Comparison of ENCODE assay signal across 1 cellular context in the genomic region with DNA sequence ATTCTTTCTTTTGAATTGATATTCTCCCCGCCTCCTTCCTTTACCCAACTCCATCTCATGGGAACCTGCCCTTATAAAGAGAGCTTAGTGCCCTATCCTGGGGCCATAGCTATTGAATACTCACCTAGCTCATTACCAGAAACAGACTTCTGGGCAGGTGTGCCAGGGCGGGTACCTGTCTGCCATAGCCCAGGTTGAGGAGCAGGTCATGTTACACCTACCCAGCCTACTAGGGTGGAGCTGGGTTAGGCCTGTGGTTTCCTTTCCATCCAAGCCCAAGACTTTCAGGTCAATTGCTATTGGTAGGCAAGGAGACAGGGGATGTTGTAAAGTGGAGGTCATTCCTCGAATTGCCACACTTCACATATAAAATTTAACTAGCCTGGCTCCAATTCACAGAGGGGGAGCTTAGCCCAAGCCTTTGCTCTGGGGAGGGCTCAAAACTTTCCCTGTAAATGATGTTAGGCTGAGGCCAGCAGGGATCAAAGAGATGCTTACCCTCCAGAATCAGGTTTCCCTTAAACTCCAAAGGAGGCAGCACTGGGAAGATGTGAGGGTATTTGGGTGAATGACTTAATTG.
TF ChIP-seq lines count a peak whose summit lies in the region.

No MANE protein-coding gene starts in this region.

TF ChIP-seq in WTC11, 78 proteins besides CTCF, POLR2A, EP300 and RAD21 (continued from another document):
- TF ChIP-seq, protein P1, sequence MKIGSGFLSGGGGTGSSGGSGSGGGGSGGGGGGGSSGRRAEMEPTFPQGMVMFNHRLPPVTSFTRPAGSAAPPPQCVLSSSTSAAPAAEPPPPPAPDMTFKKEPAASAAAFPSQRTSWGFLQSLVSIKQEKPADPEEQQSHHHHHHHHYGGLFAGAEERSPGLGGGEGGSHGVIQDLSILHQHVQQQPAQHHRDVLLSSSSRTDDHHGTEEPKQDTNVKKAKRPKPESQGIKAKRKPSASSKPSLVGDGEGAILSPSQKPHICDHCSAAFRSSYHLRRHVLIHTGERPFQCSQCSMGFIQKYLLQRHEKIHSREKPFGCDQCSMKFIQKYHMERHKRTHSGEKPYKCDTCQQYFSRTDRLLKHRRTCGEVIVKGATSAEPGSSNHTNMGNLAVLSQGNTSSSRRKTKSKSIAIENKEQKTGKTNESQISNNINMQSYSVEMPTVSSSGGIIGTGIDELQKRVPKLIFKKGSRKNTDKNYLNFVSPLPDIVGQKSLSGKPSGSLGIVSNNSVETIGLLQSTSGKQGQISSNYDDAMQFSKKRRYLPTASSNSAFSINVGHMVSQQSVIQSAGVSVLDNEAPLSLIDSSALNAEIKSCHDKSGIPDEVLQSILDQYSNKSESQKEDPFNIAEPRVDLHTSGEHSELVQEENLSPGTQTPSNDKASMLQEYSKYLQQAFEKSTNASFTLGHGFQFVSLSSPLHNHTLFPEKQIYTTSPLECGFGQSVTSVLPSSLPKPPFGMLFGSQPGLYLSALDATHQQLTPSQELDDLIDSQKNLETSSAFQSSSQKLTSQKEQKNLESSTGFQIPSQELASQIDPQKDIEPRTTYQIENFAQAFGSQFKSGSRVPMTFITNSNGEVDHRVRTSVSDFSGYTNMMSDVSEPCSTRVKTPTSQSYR (CRISPR knock-in tag; IDR thresholded peaks at IDR 0.05), result no peak
- TF ChIP-seq NFE2L1 (CRISPR knock-in tag; IDR thresholded peaks at IDR 0.05) (no peak), TCF7 (CRISPR knock-in tag; IDR thresholded peaks at IDR 0.05; ENCODE audit: low read depth) (no peak), FOXK1 (CRISPR knock-in tag; IDR thresholded peaks at IDR 0.05) (no peak), NR1H2 (CRISPR knock-in tag; IDR thresholded peaks at IDR 0.05) (no peak), ZBTB21 (CRISPR knock-in tag; IDR thresholded peaks at IDR 0.05; ENCODE audit: borderline replicate concordance) (no peak), SMAD3 (CRISPR knock-in tag; IDR thresholded peaks at IDR 0.05; ENCODE audit: borderline replicate concordance) (no peak)
- TF ChIP-seq, protein P2, sequence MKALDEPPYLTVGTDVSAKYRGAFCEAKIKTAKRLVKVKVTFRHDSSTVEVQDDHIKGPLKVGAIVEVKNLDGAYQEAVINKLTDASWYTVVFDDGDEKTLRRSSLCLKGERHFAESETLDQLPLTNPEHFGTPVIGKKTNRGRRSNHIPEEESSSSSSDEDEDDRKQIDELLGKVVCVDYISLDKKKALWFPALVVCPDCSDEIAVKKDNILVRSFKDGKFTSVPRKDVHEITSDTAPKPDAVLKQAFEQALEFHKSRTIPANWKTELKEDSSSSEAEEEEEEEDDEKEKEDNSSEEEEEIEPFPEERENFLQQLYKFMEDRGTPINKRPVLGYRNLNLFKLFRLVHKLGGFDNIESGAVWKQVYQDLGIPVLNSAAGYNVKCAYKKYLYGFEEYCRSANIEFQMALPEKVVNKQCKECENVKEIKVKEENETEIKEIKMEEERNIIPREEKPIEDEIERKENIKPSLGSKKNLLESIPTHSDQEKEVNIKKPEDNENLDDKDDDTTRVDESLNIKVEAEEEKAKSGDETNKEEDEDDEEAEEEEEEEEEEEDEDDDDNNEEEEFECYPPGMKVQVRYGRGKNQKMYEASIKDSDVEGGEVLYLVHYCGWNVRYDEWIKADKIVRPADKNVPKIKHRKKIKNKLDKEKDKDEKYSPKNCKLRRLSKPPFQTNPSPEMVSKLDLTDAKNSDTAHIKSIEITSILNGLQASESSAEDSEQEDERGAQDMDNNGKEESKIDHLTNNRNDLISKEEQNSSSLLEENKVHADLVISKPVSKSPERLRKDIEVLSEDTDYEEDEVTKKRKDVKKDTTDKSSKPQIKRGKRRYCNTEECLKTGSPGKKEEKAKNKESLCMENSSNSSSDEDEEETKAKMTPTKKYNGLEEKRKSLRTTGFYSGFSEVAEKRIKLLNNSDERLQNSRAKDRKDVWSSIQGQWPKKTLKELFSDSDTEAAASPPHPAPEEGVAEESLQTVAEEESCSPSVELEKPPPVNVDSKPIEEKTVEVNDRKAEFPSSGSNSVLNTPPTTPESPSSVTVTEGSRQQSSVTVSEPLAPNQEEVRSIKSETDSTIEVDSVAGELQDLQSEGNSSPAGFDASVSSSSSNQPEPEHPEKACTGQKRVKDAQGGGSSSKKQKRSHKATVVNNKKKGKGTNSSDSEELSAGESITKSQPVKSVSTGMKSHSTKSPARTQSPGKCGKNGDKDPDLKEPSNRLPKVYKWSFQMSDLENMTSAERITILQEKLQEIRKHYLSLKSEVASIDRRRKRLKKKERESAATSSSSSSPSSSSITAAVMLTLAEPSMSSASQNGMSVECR (CRISPR knock-in tag; IDR thresholded peaks at IDR 0.05; ENCODE audit: borderline replicate concordance), result no peak
- TF ChIP-seq, protein P3, sequence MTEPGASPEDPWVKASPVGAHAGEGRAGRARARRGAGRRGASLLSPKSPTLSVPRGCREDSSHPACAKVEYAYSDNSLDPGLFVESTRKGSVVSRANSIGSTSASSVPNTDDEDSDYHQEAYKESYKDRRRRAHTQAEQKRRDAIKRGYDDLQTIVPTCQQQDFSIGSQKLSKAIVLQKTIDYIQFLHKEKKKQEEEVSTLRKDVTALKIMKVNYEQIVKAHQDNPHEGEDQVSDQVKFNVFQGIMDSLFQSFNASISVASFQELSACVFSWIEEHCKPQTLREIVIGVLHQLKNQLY (CRISPR knock-in tag; IDR thresholded peaks at IDR 0.05), result no peak
- TF ChIP-seq, protein P4, sequence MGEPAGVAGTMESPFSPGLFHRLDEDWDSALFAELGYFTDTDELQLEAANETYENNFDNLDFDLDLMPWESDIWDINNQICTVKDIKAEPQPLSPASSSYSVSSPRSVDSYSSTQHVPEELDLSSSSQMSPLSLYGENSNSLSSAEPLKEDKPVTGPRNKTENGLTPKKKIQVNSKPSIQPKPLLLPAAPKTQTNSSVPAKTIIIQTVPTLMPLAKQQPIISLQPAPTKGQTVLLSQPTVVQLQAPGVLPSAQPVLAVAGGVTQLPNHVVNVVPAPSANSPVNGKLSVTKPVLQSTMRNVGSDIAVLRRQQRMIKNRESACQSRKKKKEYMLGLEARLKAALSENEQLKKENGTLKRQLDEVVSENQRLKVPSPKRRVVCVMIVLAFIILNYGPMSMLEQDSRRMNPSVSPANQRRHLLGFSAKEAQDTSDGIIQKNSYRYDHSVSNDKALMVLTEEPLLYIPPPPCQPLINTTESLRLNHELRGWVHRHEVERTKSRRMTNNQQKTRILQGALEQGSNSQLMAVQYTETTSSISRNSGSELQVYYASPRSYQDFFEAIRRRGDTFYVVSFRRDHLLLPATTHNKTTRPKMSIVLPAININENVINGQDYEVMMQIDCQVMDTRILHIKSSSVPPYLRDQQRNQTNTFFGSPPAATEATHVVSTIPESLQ (CRISPR knock-in tag; IDR thresholded peaks at IDR 0.05), result no peak
- TF ChIP-seq, protein P5, sequence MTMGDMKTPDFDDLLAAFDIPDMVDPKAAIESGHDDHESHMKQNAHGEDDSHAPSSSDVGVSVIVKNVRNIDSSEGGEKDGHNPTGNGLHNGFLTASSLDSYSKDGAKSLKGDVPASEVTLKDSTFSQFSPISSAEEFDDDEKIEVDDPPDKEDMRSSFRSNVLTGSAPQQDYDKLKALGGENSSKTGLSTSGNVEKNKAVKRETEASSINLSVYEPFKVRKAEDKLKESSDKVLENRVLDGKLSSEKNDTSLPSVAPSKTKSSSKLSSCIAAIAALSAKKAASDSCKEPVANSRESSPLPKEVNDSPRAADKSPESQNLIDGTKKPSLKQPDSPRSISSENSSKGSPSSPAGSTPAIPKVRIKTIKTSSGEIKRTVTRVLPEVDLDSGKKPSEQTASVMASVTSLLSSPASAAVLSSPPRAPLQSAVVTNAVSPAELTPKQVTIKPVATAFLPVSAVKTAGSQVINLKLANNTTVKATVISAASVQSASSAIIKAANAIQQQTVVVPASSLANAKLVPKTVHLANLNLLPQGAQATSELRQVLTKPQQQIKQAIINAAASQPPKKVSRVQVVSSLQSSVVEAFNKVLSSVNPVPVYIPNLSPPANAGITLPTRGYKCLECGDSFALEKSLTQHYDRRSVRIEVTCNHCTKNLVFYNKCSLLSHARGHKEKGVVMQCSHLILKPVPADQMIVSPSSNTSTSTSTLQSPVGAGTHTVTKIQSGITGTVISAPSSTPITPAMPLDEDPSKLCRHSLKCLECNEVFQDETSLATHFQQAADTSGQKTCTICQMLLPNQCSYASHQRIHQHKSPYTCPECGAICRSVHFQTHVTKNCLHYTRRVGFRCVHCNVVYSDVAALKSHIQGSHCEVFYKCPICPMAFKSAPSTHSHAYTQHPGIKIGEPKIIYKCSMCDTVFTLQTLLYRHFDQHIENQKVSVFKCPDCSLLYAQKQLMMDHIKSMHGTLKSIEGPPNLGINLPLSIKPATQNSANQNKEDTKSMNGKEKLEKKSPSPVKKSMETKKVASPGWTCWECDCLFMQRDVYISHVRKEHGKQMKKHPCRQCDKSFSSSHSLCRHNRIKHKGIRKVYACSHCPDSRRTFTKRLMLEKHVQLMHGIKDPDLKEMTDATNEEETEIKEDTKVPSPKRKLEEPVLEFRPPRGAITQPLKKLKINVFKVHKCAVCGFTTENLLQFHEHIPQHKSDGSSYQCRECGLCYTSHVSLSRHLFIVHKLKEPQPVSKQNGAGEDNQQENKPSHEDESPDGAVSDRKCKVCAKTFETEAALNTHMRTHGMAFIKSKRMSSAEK (CRISPR knock-in tag; IDR thresholded peaks at IDR 0.05; ENCODE audit: borderline replicate concordance), result no peak
